In the genomic region with DNA sequence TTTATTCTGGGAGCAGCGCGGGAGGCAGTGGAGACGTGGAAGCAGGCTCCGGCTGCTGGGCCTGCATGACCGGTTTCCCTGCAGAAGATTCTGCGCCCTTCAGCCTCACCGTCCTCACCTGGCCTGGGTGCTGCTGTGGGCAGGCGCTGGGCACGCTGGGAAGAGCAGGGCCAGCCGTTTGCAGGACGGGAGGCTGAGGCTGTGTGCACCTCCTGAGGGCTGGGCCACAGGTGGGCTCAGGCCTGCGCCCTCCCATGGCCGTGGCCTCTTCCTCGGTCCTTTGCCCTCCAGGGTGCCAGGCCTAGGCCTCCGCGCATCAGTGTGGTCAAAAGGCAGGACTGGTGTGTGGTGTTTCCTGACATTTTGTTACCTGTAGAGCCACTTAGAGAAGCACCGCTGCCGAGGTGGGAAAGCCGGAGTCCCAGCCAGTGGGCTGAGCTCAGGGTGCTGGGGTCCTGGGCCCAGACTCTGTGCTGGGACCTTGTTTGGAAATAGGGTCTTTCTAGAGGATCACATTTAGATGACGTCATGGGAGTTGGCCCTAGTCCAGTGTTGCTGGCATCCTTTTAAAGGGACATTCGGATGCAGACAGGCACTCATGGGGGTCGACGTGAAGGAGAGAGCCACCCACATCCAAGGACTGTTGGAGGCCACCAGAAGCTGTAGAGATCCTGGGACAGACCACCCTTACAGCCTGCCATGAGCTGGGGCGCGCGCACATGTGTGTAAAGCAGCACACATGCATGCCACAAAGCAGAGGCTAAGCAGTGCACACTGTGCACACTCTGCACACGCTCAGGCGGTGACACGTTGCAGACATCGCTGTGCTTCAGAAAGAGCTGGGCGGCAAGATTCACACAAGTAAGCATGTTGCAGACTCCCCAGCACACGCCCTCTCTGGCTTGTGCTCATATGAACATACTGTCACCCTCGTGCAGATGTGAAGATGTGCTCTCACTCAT, we compare ENCODE assay signal across 23 cellular contexts.
DNase-seq lines count a peak whose midpoint lies in the region; ATAC-seq, FAIRE-seq and TF ChIP-seq lines count a peak whose summit lies in the region.
"Had no signal": no experiment of that assay in that cellular context is flagged by ENCODE, and none has a peak within 500 bp of the region (broad histone marks: within the 10 kb centered on the region; RNA-seq: fewer than 3 reads in every experiment).

No MANE protein-coding gene starts in this region.

- no peaks in the 10 kb centered on the region for H3K27me3 ChIP-seq in neuronal stem cell (ENCODE audit: control insufficient read depth in 3 of 3, insufficient read depth in 3 of 3, low read depth in 1 of 3, low read length in 3 of 3)
- H3K27me3 ChIP-seq in tibial nerve = no peaks in the 10 kb centered on the region
- H3K27me3 ChIP-seq: BLaER1, SJSA1 had no signal

- no peak for TF ChIP-seq CTCF in C4-2B (conservative IDR thresholded peaks at IDR 0.05)
- TF ChIP-seq CTCF in VCaP (conservative IDR thresholded peaks at IDR 0.05) = no peak
- no peak for TF ChIP-seq CTCF in kidney (IDR thresholded peaks at IDR 0.05; ENCODE audit: borderline replicate concordance, extremely low read depth, insufficient read depth)
- no peak for TF ChIP-seq CTCF in tibial nerve (IDR thresholded peaks at IDR 0.05)

- no peak overlapping the region for H3K4me2 ChIP-seq in neuronal stem cell (ENCODE audit: insufficient read depth, low read length, poor library complexity, severe bottlenecking)
- H3K4me2 ChIP-seq: BLaER1 had no signal

- peak; percentile 45 for DNase-seq in kidney
- no peak for DNase-seq in neuronal stem cell (ENCODE audit: low spot score)
- DNase-seq in cortex of kidney (lab: John Stamatoyannopoulos, UW) = no peak
- no peak for DNase-seq in effector CD4-positive, alpha-beta T cell
- DNase-seq in tibial nerve (ENCODE audit: low spot score in 2 of 2) = no peak
- DNase-seq: CD4-positive, alpha-beta T cell; DMS53; GM23248; Karpas-422; NCI-H1092 treated with DMSO at 0.1 percent for 48 hours; NCI-H1436; NCI-H187; NCI-H2081 treated with DMSO at 0.1 percent for 48 hours; NCI-H2171; NCI-H226; NCI-H510A treated with DMSO at 0.1 percent for 48 hours; Right ventricle myocardium superior had no signal

- peak overlapping the region; percentile 69 for H3K23ac ChIP-seq in neuronal stem cell (ENCODE audit: low read depth, low read length, poor library complexity)

- no peak for FAIRE-seq in kidney (lab: Jason Lieb, UNC)

- H3K18ac ChIP-seq in neuronal stem cell (ENCODE audit: low read length) = peak overlapping the region; percentile 60

- TF ChIP-seq POLR2A in tibial nerve (IDR thresholded peaks at IDR 0.05) = no peak

- no CpG with 5 or more reads among the region's 33 CpGs for WGBS in neuronal stem cell (ENCODE audit: extremely low coverage in 2 of 2, insufficient read length in 2 of 2, insufficient replicate concordance in 1 of 2), 2 donors
- WGBS in tibial nerve, 2 donors = 78 to 83% methylated on average over 28 of the region's 33 CpGs

- H3K4ac ChIP-seq in neuronal stem cell (ENCODE audit: low read length) = peak overlapping the region; percentile 86

- no peak for ATAC-seq in HG02588 (IDR thresholded peaks at IDR 0.05; ENCODE audit: unreplicated experiment)

- peak overlapping the region; percentile 1; the same call in 1 of the 2 replicates for H3K27ac ChIP-seq in C4-2B
- peak overlapping the region; percentile 50 for H3K27ac ChIP-seq in VCaP
- no peak overlapping the region for H3K27ac ChIP-seq in kidney (ENCODE audit: low read depth in 2 of 2, low read length in 2 of 2)
- H3K27ac ChIP-seq in neuronal stem cell (replicated peaks; ENCODE audit: low read length) = no peak overlapping the region
- no peak overlapping the region for H3K27ac ChIP-seq in tibial nerve
- H3K27ac ChIP-seq: BLaER1, GM23248, SJSA1 had no signal

- H2BK120ac ChIP-seq in neuronal stem cell (ENCODE audit: low read depth, low read length) = peak overlapping the region; percentile 88

- no peak for TF ChIP-seq EP300 in tibial nerve (IDR thresholded peaks at IDR 0.05)

- H4K91ac ChIP-seq in neuronal stem cell (ENCODE audit: low read depth, low read length, poor library complexity) = peak overlapping the region; percentile 47

- H2AK5ac ChIP-seq in neuronal stem cell (ENCODE audit: low read depth, low read length) = peak overlapping the region; percentile 98

- H4K8ac ChIP-seq in neuronal stem cell (ENCODE audit: low read depth, low read length) = no peak overlapping the region

- H3K36me3 ChIP-seq in kidney (ENCODE audit: control insufficient read depth in 1 of 2, insufficient read depth in 2 of 2, low read length in 2 of 2) (no peaks in the 10 kb centered on the region), neuronal stem cell (replicated peaks in 1 of 2; ENCODE audit: control insufficient read depth in 2 of 2, insufficient read depth in 2 of 2, low read length in 2 of 2) (peaks cover 0 to 2% of the 10 kb centered on the region in 2 donors), tibial nerve (no peaks in the 10 kb centered on the region)
- H3K36me3 ChIP-seq: BLaER1, HAP-1, SJSA1 had no signal

- no peaks in the 10 kb centered on the region for H3K9me3 ChIP-seq in kidney (ENCODE audit: control insufficient read depth in 1 of 2, low read length in 2 of 2)
- H3K9me3 ChIP-seq in neuronal stem cell (replicated peaks in 1 of 2; ENCODE audit: control insufficient read depth in 2 of 2, insufficient read depth in 1 of 2, low read depth in 1 of 2, low read length in 2 of 2) = peaks cover 6 to 7% of the 10 kb centered on the region in 2 donors
- H3K9me3 ChIP-seq in tibial nerve = peaks cover 0 to 28% (median 0%) of the 10 kb centered on the region in 4 donors
- H3K9me3 ChIP-seq: BLaER1, HAP-1 had no signal

- H2BK5ac ChIP-seq in neuronal stem cell (ENCODE audit: low read length) = no peak overlapping the region

- intact Hi-C loops in kidney (cut with DNase I) = no loop called here

- no peak overlapping the region for H2AFZ ChIP-seq in neuronal stem cell (ENCODE audit: low read length)
- H2AFZ ChIP-seq: GM23248 had no signal

- no peaks in the 10 kb centered on the region for H3K4me1 ChIP-seq in kidney (ENCODE audit: control insufficient read depth in 1 of 2, insufficient read depth in 1 of 2, low read depth in 1 of 2, low read length in 2 of 2)
- peaks cover 21 to 28% of the 10 kb centered on the region in 2 donors for H3K4me1 ChIP-seq in neuronal stem cell (ENCODE audit: control insufficient read depth in 2 of 2, insufficient read depth in 1 of 2, low read depth in 1 of 2, low read length in 2 of 2)
- H3K4me1 ChIP-seq in tibial nerve = no peaks in the 10 kb centered on the region
- H3K4me1 ChIP-seq: BLaER1, HAP-1, SJSA1 had no signal

- peak overlapping the region; percentile 84 for H2BK15ac ChIP-seq in neuronal stem cell (ENCODE audit: low read length)

- peak overlapping the region; percentile 12 for H3K14ac ChIP-seq in neuronal stem cell (ENCODE audit: low read length)

- H3K9ac ChIP-seq in kidney (ENCODE audit: low read length in 2 of 2) (no peak overlapping the region), neuronal stem cell (ENCODE audit: low read depth, low read length, poor library complexity) (peak overlapping the region; percentile 46)
- H3K9ac ChIP-seq: BLaER1, GM23248 had no signal

- no peak overlapping the region for H3K4me3 ChIP-seq in kidney (ENCODE audit: low read length in 2 of 2)
- H3K4me3 ChIP-seq in neuronal stem cell (ENCODE audit: low read length in 2 of 2) = no peak overlapping the region
- H3K4me3 ChIP-seq in tibial nerve = no peak overlapping the region
- H3K4me3 ChIP-seq: BLaER1, GM23248, HAP-1, SJSA1 had no signal

- H2BK12ac ChIP-seq in neuronal stem cell (ENCODE audit: low read length) = peak overlapping the region; percentile 98

- H3K79me1 ChIP-seq in neuronal stem cell (ENCODE audit: low read depth, low read length) = peaks cover 3% of the 10 kb centered on the region

Comparison
In these comparisons a context has a peak if more than half of its experiments do, and no peak if none do; other contexts are left out.
1. H3K27ac ChIP-seq: peak in C4-2B (single experiment) and VCaP (single experiment); none in kidney (0 of 2), neuronal stem cell (single experiment) and tibial nerve (0 of 4).